In genomic region chr5:140106101-140106500, GRCh38 we compare ENCODE assay signal across 1 cellular context.
TF ChIP-seq lines count a peak whose summit lies in the region.

No MANE protein-coding gene starts in this region.

TF ChIP-seq in GM12878, 131 proteins besides CTCF, POLR2A, EP300 and RAD21:
- TF ChIP-seq HCFC1 (IDR thresholded peaks at IDR 0.05; ENCODE audit: low read length) (no peak), ELK1 (IDR thresholded peaks at IDR 0.05; ENCODE audit: low read depth, low read length) (no peak), NR2C2 (IDR thresholded peaks at IDR 0.05; ENCODE audit: borderline replicate concordance, control insufficient read depth, insufficient read length, low read depth) (no peak), NR2F1 (conservative IDR thresholded peaks at IDR 0.05) (peak; percentile 60; the same call in 1 of the 2 replicates), WRNIP1 (IDR thresholded peaks at IDR 0.05; ENCODE audit: borderline replicate concordance, low read depth, low read length) (no peak), CEBPB (IDR thresholded peaks at IDR 0.05; ENCODE audit: borderline replicate concordance in 1 of 2, low read depth in 2 of 2, low read length in 2 of 2) (peak in 1 of 2 experiments; percentile 22; a peak in 1 of 4 replicates), BHLHE40 (IDR thresholded peaks at IDR 0.05; ENCODE audit: borderline replicate concordance in 1 of 2, low read depth in 2 of 2, low read length in 1 of 2) (no peak)
